In genomic region chr4:3106339-3107186, GRCh38 we compare ENCODE assay signal across 1 cellular context.
TF ChIP-seq lines count a peak whose summit lies in the region.

No MANE protein-coding gene starts in this region.

TF ChIP-seq in K562, 482 proteins besides CTCF, POLR2A, EP300 and RAD21 (continued from another document and continues in another):
- TF ChIP-seq TCF7L2 (IDR thresholded peaks at IDR 0.05; ENCODE audit: low read depth, low read length) (no peak), ZNF133 (CRISPR knock-in tag; IDR thresholded peaks at IDR 0.05) (no peak), CREM (IDR thresholded peaks at IDR 0.05; ENCODE audit: low read depth) (peak; percentile 52), ZKSCAN1 (IDR thresholded peaks at IDR 0.05; ENCODE audit: low read depth, low read length) (peak; percentile 60; the same call in 1 of the 2 replicates), ARID1B (IDR thresholded peaks at IDR 0.05) (no peak), MITF (IDR thresholded peaks at IDR 0.05) (no peak), CXXC5 (CRISPR knock-in tag; IDR thresholded peaks at IDR 0.05) (0 out of 2 replicates have a peak, but pooled peaks have one; percentile 31), SP2 (IDR thresholded peaks at IDR 0.05; ENCODE audit: extremely low read depth, low read depth, low read length, poor library complexity, severe bottlenecking) (no peak), NFIC (IDR thresholded peaks at IDR 0.05) (no peak), RAD51 (IDR thresholded peaks at IDR 0.05; ENCODE audit: borderline replicate concordance, low read depth) (no peak), ZNF707 (CRISPR knock-in tag; conservative IDR thresholded peaks at IDR 0.05) (no peak), CEBPB (tag; IDR thresholded peaks at IDR 0.05) (no peak), YY1 (IDR thresholded peaks at IDR 0.05; ENCODE audit: borderline replicate concordance in 1 of 3, control insufficient read depth in 1 of 3, extremely low read depth in 1 of 3, insufficient read depth in 3 of 3, insufficient read length in 1 of 3, insufficient replicate concordance in 2 of 3, low read depth in 1 of 3, low read length in 2 of 3) (peak in 1 of 3 experiments; percentile 24), KAT8 (IDR thresholded peaks at IDR 0.05; ENCODE audit: low read depth) (no peak), ZNF347 (CRISPR knock-in tag; IDR thresholded peaks at IDR 0.05; ENCODE audit: low read depth) (no peak), EWSR1 (IDR thresholded peaks at IDR 0.05; ENCODE audit: borderline replicate concordance, low read depth, partially characterized antibody) (no peak), LEF1 (IDR thresholded peaks at IDR 0.05) (no peak), IFI16 (CRISPR knock-in tag; IDR thresholded peaks at IDR 0.05) (no peak), STAT5B (CRISPR knock-in tag; IDR thresholded peaks at IDR 0.05) (no peak), DPF2 (IDR thresholded peaks at IDR 0.05) (no peak), ZBTB5 (IDR thresholded peaks at IDR 0.05) (no peak), ELF2 (CRISPR knock-in tag; IDR thresholded peaks at IDR 0.05) (no peak), LCOR (CRISPR knock-in tag; IDR thresholded peaks at IDR 0.05) (no peak), SPI1 (IDR thresholded peaks at IDR 0.05; ENCODE audit: borderline replicate concordance, low read depth, low read length) (peak; percentile 58; the same call in 1 of the 2 replicates), HNRNPUL1 (IDR thresholded peaks at IDR 0.05; ENCODE audit: low read length) (no peak), ZNF644 (tag; IDR thresholded peaks at IDR 0.05; ENCODE audit: low read depth) (no peak), THRB (CRISPR knock-in tag; conservative IDR thresholded peaks at IDR 0.05) (0 out of 2 replicates have a peak, but pooled peaks have one; percentile 33), ZNF740 (CRISPR knock-in tag; IDR thresholded peaks at IDR 0.05) (no peak), ZNF740 (tag; IDR thresholded peaks at IDR 0.05) (no peak), SIN3B (IDR thresholded peaks at IDR 0.05; ENCODE audit: low read depth) (no peak), ZBTB49 (CRISPR knock-in tag; IDR thresholded peaks at IDR 0.05; ENCODE audit: borderline replicate concordance) (no peak), TRIM28 (IDR thresholded peaks at IDR 0.05) (no peak), ARNT (IDR thresholded peaks at IDR 0.05) (no peak), RFX7 (CRISPR knock-in tag; IDR thresholded peaks at IDR 0.05) (no peak), KAT2B (IDR thresholded peaks at IDR 0.05; ENCODE audit: low read depth, low read length) (no peak), FOXO4 (CRISPR knock-in tag; IDR thresholded peaks at IDR 0.05) (no peak), XRCC4 (IDR thresholded peaks at IDR 0.05; ENCODE audit: extremely low read depth, insufficient read depth, insufficient read length) (no peak), ZBTB40 (IDR thresholded peaks at IDR 0.05) (no peak), ZBTB40 (CRISPR knock-in tag; IDR thresholded peaks at IDR 0.05) (no peak), ATF4 (CRISPR knock-in tag; IDR thresholded peaks at IDR 0.05) (no peak), SAFB (IDR thresholded peaks at IDR 0.05; ENCODE audit: borderline replicate concordance, low read depth, low read length) (no peak), C11orf30 (IDR thresholded peaks at IDR 0.05; ENCODE audit: low read depth) (no peak), MXD1 (CRISPR knock-in tag; IDR thresholded peaks at IDR 0.05; ENCODE audit: borderline replicate concordance, poor library complexity, severe bottlenecking) (no peak)
